In genomic region chr2:24026233-24026632, GRCh38 we compare ENCODE assay signal across 2 cellular contexts.
TF ChIP-seq lines count a peak whose summit lies in the region.

No MANE protein-coding gene starts in this region.

TF ChIP-seq in GM23338, 12 proteins besides CTCF, POLR2A, EP300 and RAD21:
- TF ChIP-seq, protein P1, sequence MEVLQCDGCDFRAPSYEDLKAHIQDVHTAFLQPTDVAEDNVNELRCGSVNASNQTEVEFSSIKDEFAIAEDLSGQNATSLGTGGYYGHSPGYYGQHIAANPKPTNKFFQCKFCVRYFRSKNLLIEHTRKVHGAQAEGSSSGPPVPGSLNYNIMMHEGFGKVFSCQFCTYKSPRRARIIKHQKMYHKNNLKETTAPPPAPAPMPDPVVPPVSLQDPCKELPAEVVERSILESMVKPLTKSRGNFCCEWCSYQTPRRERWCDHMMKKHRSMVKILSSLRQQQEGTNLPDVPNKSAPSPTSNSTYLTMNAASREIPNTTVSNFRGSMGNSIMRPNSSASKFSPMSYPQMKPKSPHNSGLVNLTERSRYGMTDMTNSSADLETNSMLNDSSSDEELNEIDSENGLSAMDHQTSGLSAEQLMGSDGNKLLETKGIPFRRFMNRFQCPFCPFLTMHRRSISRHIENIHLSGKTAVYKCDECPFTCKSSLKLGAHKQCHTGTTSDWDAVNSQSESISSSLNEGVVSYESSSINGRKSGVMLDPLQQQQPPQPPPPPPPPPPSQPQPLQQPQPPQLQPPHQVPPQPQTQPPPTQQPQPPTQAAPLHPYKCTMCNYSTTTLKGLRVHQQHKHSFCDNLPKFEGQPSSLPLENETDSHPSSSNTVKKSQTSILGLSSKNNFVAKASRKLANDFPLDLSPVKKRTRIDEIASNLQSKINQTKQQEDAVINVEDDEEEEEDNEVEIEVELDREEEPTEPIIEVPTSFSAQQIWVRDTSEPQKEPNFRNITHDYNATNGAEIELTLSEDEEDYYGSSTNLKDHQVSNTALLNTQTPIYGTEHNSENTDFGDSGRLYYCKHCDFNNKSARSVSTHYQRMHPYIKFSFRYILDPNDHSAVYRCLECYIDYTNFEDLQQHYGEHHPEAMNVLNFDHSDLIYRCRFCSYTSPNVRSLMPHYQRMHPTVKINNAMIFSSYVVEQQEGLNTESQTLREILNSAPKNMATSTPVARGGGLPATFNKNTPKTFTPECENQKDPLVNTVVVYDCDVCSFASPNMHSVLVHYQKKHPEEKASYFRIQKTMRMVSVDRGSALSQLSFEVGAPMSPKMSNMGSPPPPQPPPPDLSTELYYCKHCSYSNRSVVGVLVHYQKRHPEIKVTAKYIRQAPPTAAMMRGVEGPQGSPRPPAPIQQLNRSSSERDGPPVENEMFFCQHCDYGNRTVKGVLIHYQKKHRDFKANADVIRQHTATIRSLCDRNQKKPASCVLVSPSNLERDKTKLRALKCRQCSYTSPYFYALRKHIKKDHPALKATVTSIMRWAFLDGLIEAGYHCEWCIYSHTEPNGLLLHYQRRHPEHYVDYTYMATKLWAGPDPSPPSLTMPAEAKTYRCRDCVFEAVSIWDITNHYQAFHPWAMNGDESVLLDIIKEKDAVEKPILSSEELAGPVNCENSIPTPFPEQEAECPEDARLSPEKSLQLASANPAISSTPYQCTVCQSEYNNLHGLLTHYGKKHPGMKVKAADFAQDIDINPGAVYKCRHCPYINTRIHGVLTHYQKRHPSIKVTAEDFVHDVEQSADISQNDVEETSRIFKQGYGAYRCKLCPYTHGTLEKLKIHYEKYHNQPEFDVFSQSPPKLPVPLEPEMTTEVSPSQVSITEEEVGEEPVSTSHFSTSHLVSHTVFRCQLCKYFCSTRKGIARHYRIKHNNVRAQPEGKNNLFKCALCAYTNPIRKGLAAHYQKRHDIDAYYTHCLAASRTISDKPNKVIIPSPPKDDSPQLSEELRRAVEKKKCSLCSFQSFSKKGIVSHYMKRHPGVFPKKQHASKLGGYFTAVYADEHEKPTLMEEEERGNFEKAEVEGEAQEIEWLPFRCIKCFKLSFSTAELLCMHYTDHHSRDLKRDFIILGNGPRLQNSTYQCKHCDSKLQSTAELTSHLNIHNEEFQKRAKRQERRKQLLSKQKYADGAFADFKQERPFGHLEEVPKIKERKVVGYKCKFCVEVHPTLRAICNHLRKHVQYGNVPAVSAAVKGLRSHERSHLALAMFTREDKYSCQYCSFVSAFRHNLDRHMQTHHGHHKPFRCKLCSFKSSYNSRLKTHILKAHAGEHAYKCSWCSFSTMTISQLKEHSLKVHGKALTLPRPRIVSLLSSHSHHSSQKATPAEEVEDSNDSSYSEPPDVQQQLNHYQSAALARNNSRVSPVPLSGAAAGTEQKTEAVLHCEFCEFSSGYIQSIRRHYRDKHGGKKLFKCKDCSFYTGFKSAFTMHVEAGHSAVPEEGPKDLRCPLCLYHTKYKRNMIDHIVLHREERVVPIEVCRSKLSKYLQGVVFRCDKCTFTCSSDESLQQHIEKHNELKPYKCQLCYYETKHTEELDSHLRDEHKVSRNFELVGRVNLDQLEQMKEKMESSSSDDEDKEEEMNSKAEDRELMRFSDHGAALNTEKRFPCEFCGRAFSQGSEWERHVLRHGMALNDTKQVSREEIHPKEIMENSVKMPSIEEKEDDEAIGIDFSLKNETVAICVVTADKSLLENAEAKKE (CRISPR knock-in tag; IDR thresholded peaks at IDR 0.05) = no peak
- TF ChIP-seq JUNB (IDR thresholded peaks at IDR 0.05; ENCODE audit: unreplicated experiment) = no peak
- no peak for TF ChIP-seq POLR2AphosphoS5 (IDR thresholded peaks at IDR 0.05; ENCODE audit: low read depth)

TF ChIP-seq in H1, 55 proteins besides CTCF, POLR2A, EP300 and RAD21:
- TF ChIP-seq CBX8 (IDR thresholded peaks at IDR 0.05; ENCODE audit: borderline replicate concordance, low read depth, low read length) = no peak
- TF ChIP-seq SIX5 (IDR thresholded peaks at IDR 0.05; ENCODE audit: low read depth, low read length) = no peak
- TF ChIP-seq HDAC6 (IDR thresholded peaks at IDR 0.05; ENCODE audit: low read depth, low read length) = no peak
- TF ChIP-seq SP1 (IDR thresholded peaks at IDR 0.05; ENCODE audit: low read depth, low read length) = peak; percentile 28; the same call in 1 of the 2 replicates
- TF ChIP-seq CREB1 (IDR thresholded peaks at IDR 0.05) = no peak
- TF ChIP-seq TEAD4 (IDR thresholded peaks at IDR 0.05; ENCODE audit: low read depth, low read length) = no peak
- TF ChIP-seq SIRT6 (IDR thresholded peaks at IDR 0.05; ENCODE audit: low read length) = no peak
- no peak for TF ChIP-seq JUN (IDR thresholded peaks at IDR 0.05; ENCODE audit: low read depth, low read length)
- TF ChIP-seq YY1 (IDR thresholded peaks at IDR 0.05; ENCODE audit: low read depth, low read length) = no peak
